ENCODE assay signal across 25 cellular contexts in the genomic region with DNA sequence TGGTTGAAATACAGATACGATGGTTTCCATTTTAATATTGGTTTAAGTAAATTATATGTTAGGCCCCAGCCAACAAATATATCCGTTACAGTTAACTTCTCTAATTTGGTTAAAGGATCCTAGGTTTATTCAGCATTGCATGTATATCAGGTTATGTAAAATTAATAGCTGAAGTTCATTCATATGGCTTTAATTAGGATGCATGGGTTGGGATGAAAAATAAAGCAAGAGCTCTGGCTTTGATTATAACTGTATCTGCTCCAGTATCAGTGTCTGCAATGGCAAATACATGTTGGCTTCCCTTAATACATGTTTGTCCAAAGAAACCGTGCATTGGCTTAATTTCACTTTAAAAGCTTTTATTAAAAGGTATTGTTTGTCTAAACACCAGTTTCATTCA.
"Had no signal": no experiment of that assay in that cellular context is flagged by ENCODE, and none has a peak within 500 bp of the region (broad histone marks: within the 10 kb centered on the region; RNA-seq: fewer than 3 reads in every experiment).

No MANE protein-coding gene starts in this region.

- H3K4me1 ChIP-seq: foreskin keratinocyte, gastroesophageal sphincter, heart left ventricle, lower lobe of right lung, prostate gland, right atrium auricular region, stomach, tibial artery had no signal

- H2AFZ ChIP-seq: hepatocyte had no signal

- H3K4me3 ChIP-seq: coronary artery, esophagus muscularis mucosa, gastroesophageal sphincter, heart left ventricle, hepatocyte, lower lobe of right lung, prostate gland, right atrium auricular region, smooth muscle cell, stomach, tibial artery had no signal

- H3K79me2 ChIP-seq: hepatocyte had no signal

- DNase-seq: dermis blood vessel endothelial cell; effector memory CD4-positive, alpha-beta T cell; foreskin keratinocyte; heart left ventricle; kidney; left colon; left ventricle myocardium superior; lower lobe of right lung; naive thymus-derived CD8-positive, alpha-beta T cell; nephron progenitor cell; nucleus accumbens; stimulated activated CD4-positive, alpha-beta T cell treated with anti-CD3 and anti-CD28 coated beads, Interleukin-12 subunit alpha, Interleukin-12 subunit beta, amount 100 ng/mL, for 4 hours; stimulated activated CD4-positive, alpha-beta T cell treated with anti-CD3 and anti-CD28 coated beads, Interleukin-1b, Interleukin-23, amount 100 ng/mL, for 48 hours; stimulated activated CD4-positive, alpha-beta T cell treated with anti-CD3 and anti-CD28 coated beads, Interleukin-4, amount 100 ng/mL, for 24 hours; stimulated activated naive CD4-positive, alpha-beta T cell treated with Interleukin-2 at 50 U/mL for 16 hours; stomach; tibial artery had no signal

- H3K27ac ChIP-seq: coronary artery, esophagus muscularis mucosa, foreskin keratinocyte, gastroesophageal sphincter, heart left ventricle, lower lobe of right lung, prostate gland, right atrium auricular region, stomach, tibial artery had no signal

- H3K4me2 ChIP-seq: hepatocyte, smooth muscle cell had no signal

- H3K36me3 ChIP-seq: esophagus muscularis mucosa, gastroesophageal sphincter, heart left ventricle, lower lobe of right lung, prostate gland, right atrium auricular region, stomach, tibial artery had no signal

- H3K27me3 ChIP-seq: esophagus muscularis mucosa, foreskin keratinocyte, gastroesophageal sphincter, heart left ventricle, hepatocyte, right atrium auricular region, stomach, tibial artery had no signal

- H3K9me3 ChIP-seq: esophagus muscularis mucosa, gastroesophageal sphincter, heart left ventricle, lower lobe of right lung, prostate gland, right atrium auricular region, stomach, tibial artery had no signal

- ATAC-seq: foreskin keratinocyte; gastroesophageal sphincter; heart left ventricle; left colon; left ventricle myocardium superior; lower lobe of right lung; naive thymus-derived CD8-positive, alpha-beta T cell; sciatic nerve had no signal
